9 cellular contexts compared by ENCODE assay signal in the genomic region with DNA sequence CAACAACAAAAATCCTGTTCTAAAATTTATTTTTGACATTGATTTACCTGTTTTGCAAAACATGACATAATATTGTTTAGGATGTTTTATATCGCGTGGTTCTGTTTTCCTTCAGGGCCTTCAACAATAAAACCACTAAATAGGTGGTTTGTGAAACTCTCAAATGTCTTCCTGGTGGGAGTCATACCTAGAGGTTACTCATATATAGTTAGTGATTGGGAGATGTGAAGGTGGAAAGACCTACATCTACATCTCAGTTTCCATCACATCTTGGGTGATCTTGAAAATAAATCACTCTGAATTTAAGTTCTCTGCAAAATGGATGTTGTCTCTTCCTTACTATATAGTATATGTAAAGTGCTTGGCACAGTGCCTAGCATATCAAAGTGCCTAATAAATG. TPM values are rescaled to one million over a fixed set of nuclear protein-coding genes. Genes with fewer than 3 reads are reported as not detected.
DNase-seq lines count a peak whose midpoint lies in the region; ATAC-seq lines count a peak whose summit lies in the region.
"Had no signal": no experiment of that assay in that cellular context is flagged by ENCODE, and none has a peak within 500 bp of the region (broad histone marks: within the 10 kb centered on the region; RNA-seq: fewer than 3 reads in every experiment).

No MANE protein-coding gene starts in this region.

- no peaks in the 10 kb centered on the region for H3K27me3 Mint-ChIP-seq in activated CD4-positive, alpha-beta memory T cell treated with anti-CD3 and anti-CD28 coated beads for 36 hours
- H3K27me3 Mint-ChIP-seq in activated CD4-positive, alpha-beta memory T cell treated with anti-CD3 and anti-CD28 coated beads, Interleukin-2, amount 10 ng/mL, durations not matched to agents 7 days and 5 days, result no peaks in the 10 kb centered on the region
- H3K27me3 Mint-ChIP-seq in activated naive CD4-positive, alpha-beta T cell treated with anti-CD3 and anti-CD28 coated beads, Interleukin-2, amount 10 ng/mL, durations not matched to agents 7 days and 5 days, result no peaks in the 10 kb centered on the region
- no peaks in the 10 kb centered on the region for H3K27me3 Mint-ChIP-seq in activated T-helper 17 cell treated with anti-CD3 and anti-CD28 coated beads, Interleukin-2, amount 50 U/mL, for 72 hours

- H3K4me1 Mint-ChIP-seq in activated CD4-positive, alpha-beta memory T cell treated with anti-CD3 and anti-CD28 coated beads for 36 hours (ENCODE audit: low read depth), result peaks cover 53% of the 10 kb centered on the region
- peaks cover 8% of the 10 kb centered on the region for H3K4me1 Mint-ChIP-seq in activated CD4-positive, alpha-beta memory T cell treated with anti-CD3 and anti-CD28 coated beads, Interleukin-2, amount 10 ng/mL, durations not matched to agents 7 days and 5 days
- H3K4me1 Mint-ChIP-seq in activated naive CD4-positive, alpha-beta T cell treated with anti-CD3 and anti-CD28 coated beads, Interleukin-2, amount 10 ng/mL, durations not matched to agents 7 days and 5 days, result peaks cover 10% of the 10 kb centered on the region
- H3K4me1 Mint-ChIP-seq in activated T-helper 17 cell treated with anti-CD3 and anti-CD28 coated beads, Interleukin-2, amount 50 U/mL, for 72 hours, result peaks cover 31% of the 10 kb centered on the region

- intact Hi-C loops in activated CD4-positive, alpha-beta memory T cell treated with anti-CD3 and anti-CD28 coated beads for 36 hours (cut with micrococcal nuclease), result loop anchor here (1.0 to 10.0 kb wide), 3 partner anchors 47 to 201 kb away; partner anchors contain the start of gene ALDH5A1

- POLR2A ChIA-PET in activated CD4-positive, alpha-beta memory T cell treated with anti-CD3 and anti-CD28 coated beads for 36 hours (lab: Charles Lee), result no interaction called here
- POLR2A ChIA-PET in activated CD4-positive, alpha-beta memory T cell treated with anti-CD3 and anti-CD28 coated beads, Interleukin-2, amount 10 ng/mL, durations not matched to agents 7 days and 5 days (lab: Charles Lee), result no interaction called here

- H3K36me3 Mint-ChIP-seq in activated CD4-positive, alpha-beta memory T cell treated with anti-CD3 and anti-CD28 coated beads for 36 hours, result peaks cover 6% of the 10 kb centered on the region
- H3K36me3 Mint-ChIP-seq in activated CD4-positive, alpha-beta memory T cell treated with anti-CD3 and anti-CD28 coated beads, Interleukin-2, amount 10 ng/mL, durations not matched to agents 7 days and 5 days (ENCODE audit: low read depth), result peaks cover 5% of the 10 kb centered on the region
- H3K36me3 Mint-ChIP-seq in activated naive CD4-positive, alpha-beta T cell treated with anti-CD3 and anti-CD28 coated beads, Interleukin-2, amount 50 U/mL, for 72 hours, result peaks cover 0 to 15% of the 10 kb centered on the region in 2 donors
- H3K36me3 Mint-ChIP-seq in activated naive CD4-positive, alpha-beta T cell treated with anti-CD3 and anti-CD28 coated beads, Interleukin-2, amount 10 ng/mL, durations not matched to agents 7 days and 5 days, result peaks cover 12% of the 10 kb centered on the region
- peaks cover 33% of the 10 kb centered on the region for H3K36me3 Mint-ChIP-seq in activated T-helper 17 cell treated with anti-CD3 and anti-CD28 coated beads, Interleukin-2, amount 50 U/mL, for 72 hours (ENCODE audit: low read depth)

- CTCF ChIA-PET in activated CD4-positive, alpha-beta memory T cell treated with anti-CD3 and anti-CD28 coated beads for 36 hours (lab: Charles Lee), result interaction anchor here (4.5 kb wide), 1 partner anchor 114 kb away, joined by 82 read pairs; no protein-coding TSS in a partner anchor
- CTCF ChIA-PET in activated CD4-positive, alpha-beta memory T cell treated with anti-CD3 and anti-CD28 coated beads, Interleukin-2, amount 10 ng/mL, durations not matched to agents 7 days and 5 days (lab: Charles Lee), result interaction anchor here (1.0 to 3.3 kb wide), 4 partner anchors 111 to 115 kb away, joined by 6 to 22 read pairs (median 14); no protein-coding TSS in a partner anchor
- CTCF ChIA-PET in activated naive CD4-positive, alpha-beta T cell treated with anti-CD3 and anti-CD28 coated beads, Interleukin-2, amount 10 ng/mL, durations not matched to agents 7 days and 5 days (lab: Charles Lee), result interaction anchor here (1.5 to 3.1 kb wide), 3 partner anchors 30 to 114 kb away, joined by 4 to 18 read pairs (median 5); partner anchors contain the start of gene TDP2

- no peak for DNase-seq in activated CD4-positive, alpha-beta memory T cell treated with anti-CD3 and anti-CD28 coated beads for 36 hours
- DNase-seq in activated CD4-positive, alpha-beta memory T cell treated with anti-CD3 and anti-CD28 coated beads, Interleukin-2, amount 10 ng/mL, durations not matched to agents 7 days and 5 days, result no peak
- DNase-seq in activated naive CD4-positive, alpha-beta T cell treated with anti-CD3 and anti-CD28 coated beads, Interleukin-2, amount 50 U/mL, for 72 hours (ENCODE audit: low spot score in 2 of 2), result no peak
- DNase-seq in activated naive CD4-positive, alpha-beta T cell treated with anti-CD3 and anti-CD28 coated beads, Interleukin-2, amount 10 ng/mL, durations not matched to agents 7 days and 5 days, result no peak
- no peak for DNase-seq in SHP77 treated with DMSO at 0.1 percent for 48 hours (lab: John Stamatoyannopoulos, UW)

- H3K4me3 Mint-ChIP-seq in activated CD4-positive, alpha-beta memory T cell treated with anti-CD3 and anti-CD28 coated beads for 36 hours, result no peak overlapping the region
- H3K4me3 Mint-ChIP-seq in activated CD4-positive, alpha-beta memory T cell treated with anti-CD3 and anti-CD28 coated beads, Interleukin-2, amount 10 ng/mL, durations not matched to agents 7 days and 5 days, result no peak overlapping the region
- no peak overlapping the region for H3K4me3 Mint-ChIP-seq in activated naive CD4-positive, alpha-beta T cell treated with anti-CD3 and anti-CD28 coated beads, Interleukin-2, amount 10 ng/mL, durations not matched to agents 7 days and 5 days
- peak overlapping the region; percentile 61 for H3K4me3 Mint-ChIP-seq in activated T-helper 17 cell treated with anti-CD3 and anti-CD28 coated beads, Interleukin-2, amount 50 U/mL, for 72 hours
- H3K4me3 Mint-ChIP-seq: CD8-positive, alpha-beta T cell; GM23338 had no signal

- ATAC-seq in activated naive CD4-positive, alpha-beta T cell treated with anti-CD3 and anti-CD28 coated beads, Interleukin-2, amount 50 U/mL, for 72 hours, result peak; percentile 62 to 70
- peak; percentile 55 for ATAC-seq in activated T-helper 17 cell treated with anti-CD3 and anti-CD28 coated beads, Interleukin-2, amount 50 U/mL, for 72 hours (replicated peaks)
- ATAC-seq in GM21529 (IDR thresholded peaks at IDR 0.05; ENCODE audit: unreplicated experiment), result no peak

- peak overlapping the region; percentile 59 for H3K27ac Mint-ChIP-seq in activated CD4-positive, alpha-beta memory T cell treated with anti-CD3 and anti-CD28 coated beads for 36 hours
- H3K27ac Mint-ChIP-seq in activated CD4-positive, alpha-beta memory T cell treated with anti-CD3 and anti-CD28 coated beads, Interleukin-2, amount 10 ng/mL, durations not matched to agents 7 days and 5 days, result no peak overlapping the region
- H3K27ac Mint-ChIP-seq in activated naive CD4-positive, alpha-beta T cell treated with anti-CD3 and anti-CD28 coated beads, Interleukin-2, amount 50 U/mL, for 72 hours, result peak overlapping the region; percentile 49 to 69
- no peak overlapping the region for H3K27ac Mint-ChIP-seq in activated naive CD4-positive, alpha-beta T cell treated with anti-CD3 and anti-CD28 coated beads, Interleukin-2, amount 10 ng/mL, durations not matched to agents 7 days and 5 days
- H3K27ac Mint-ChIP-seq in activated T-helper 17 cell treated with anti-CD3 and anti-CD28 coated beads, Interleukin-2, amount 50 U/mL, for 72 hours, result peak overlapping the region; percentile 72
- H3K27ac Mint-ChIP-seq: CD8-positive, alpha-beta T cell; GM23338 had no signal

- no peaks in the 10 kb centered on the region for H3K9me3 Mint-ChIP-seq in activated CD4-positive, alpha-beta memory T cell treated with anti-CD3 and anti-CD28 coated beads for 36 hours
- no peaks in the 10 kb centered on the region for H3K9me3 Mint-ChIP-seq in activated CD4-positive, alpha-beta memory T cell treated with anti-CD3 and anti-CD28 coated beads, Interleukin-2, amount 10 ng/mL, durations not matched to agents 7 days and 5 days
- no peaks in the 10 kb centered on the region for H3K9me3 Mint-ChIP-seq in activated naive CD4-positive, alpha-beta T cell treated with anti-CD3 and anti-CD28 coated beads, Interleukin-2, amount 50 U/mL, for 72 hours
- no peaks in the 10 kb centered on the region for H3K9me3 Mint-ChIP-seq in activated naive CD4-positive, alpha-beta T cell treated with anti-CD3 and anti-CD28 coated beads, Interleukin-2, amount 10 ng/mL, durations not matched to agents 7 days and 5 days
- H3K9me3 Mint-ChIP-seq in activated T-helper 17 cell treated with anti-CD3 and anti-CD28 coated beads, Interleukin-2, amount 50 U/mL, for 72 hours, result no peaks in the 10 kb centered on the region
- H3K9me3 Mint-ChIP-seq: CD8-positive, alpha-beta T cell; GM23338 had no signal

RNA-seq across cellular contexts. Expression of gene C6orf62, which starts 22.9 kb away (rescaled TPM):
- 100 to 1,000 TPM; 130 to 134 TPM for total RNA-seq in activated CD4-positive, alpha-beta memory T cell treated with anti-CD3 and anti-CD28 coated beads for 36 hours
- total RNA-seq in activated CD4-positive, alpha-beta memory T cell treated with anti-CD3 and anti-CD28 coated beads, Interleukin-2, amount 10 ng/mL, durations not matched to agents 7 days and 5 days, result 100 to 1,000 TPM; 155 to 156 TPM
- total RNA-seq in activated naive CD4-positive, alpha-beta T cell treated with anti-CD3 and anti-CD28 coated beads, Interleukin-2, amount 50 U/mL, for 72 hours, result 100 to 1,000 TPM; 120 to 141 TPM
- total RNA-seq in activated T-helper 17 cell treated with anti-CD3 and anti-CD28 coated beads, Interleukin-2, amount 50 U/mL, for 72 hours, result 100 to 1,000 TPM; 106 to 185 TPM

RNA-seq across cellular contexts. Expression of gene ACOT13, which starts 29.2 kb away (rescaled TPM):
- 10 to 100 TPM; 33.7 to 35.9 TPM for total RNA-seq in activated CD4-positive, alpha-beta memory T cell treated with anti-CD3 and anti-CD28 coated beads for 36 hours
- total RNA-seq in activated CD4-positive, alpha-beta memory T cell treated with anti-CD3 and anti-CD28 coated beads, Interleukin-2, amount 10 ng/mL, durations not matched to agents 7 days and 5 days, result 10 to 100 TPM; 19.9 to 21.1 TPM
- total RNA-seq in activated naive CD4-positive, alpha-beta T cell treated with anti-CD3 and anti-CD28 coated beads, Interleukin-2, amount 50 U/mL, for 72 hours, result 10 to 100 TPM; 25.0 to 30.3 TPM
- total RNA-seq in activated T-helper 17 cell treated with anti-CD3 and anti-CD28 coated beads, Interleukin-2, amount 50 U/mL, for 72 hours, result 10 to 100 TPM; 19.2 to 23.5 TPM

RNA-seq across cellular contexts. Expression of gene TDP2, which starts 29.4 kb away (rescaled TPM):
- total RNA-seq in activated CD4-positive, alpha-beta memory T cell treated with anti-CD3 and anti-CD28 coated beads for 36 hours, result 10 to 100 TPM; 47.5 to 48.6 TPM
- total RNA-seq in activated CD4-positive, alpha-beta memory T cell treated with anti-CD3 and anti-CD28 coated beads, Interleukin-2, amount 10 ng/mL, durations not matched to agents 7 days and 5 days, result 10 to 100 TPM; 43.8 to 45.4 TPM
- 10 to 100 TPM; 46.0 to 60.2 TPM for total RNA-seq in activated naive CD4-positive, alpha-beta T cell treated with anti-CD3 and anti-CD28 coated beads, Interleukin-2, amount 50 U/mL, for 72 hours
- total RNA-seq in activated T-helper 17 cell treated with anti-CD3 and anti-CD28 coated beads, Interleukin-2, amount 50 U/mL, for 72 hours, result 10 to 100 TPM; 51.6 to 55.3 TPM

RNA-seq across cellular contexts. Expression of gene KIAA0319, which starts 50.1 kb away (rescaled TPM):
- total RNA-seq in activated CD4-positive, alpha-beta memory T cell treated with anti-CD3 and anti-CD28 coated beads for 36 hours, result under 1 TPM; 0.14 to 0.19 TPM
- under 1 TPM in 1 of 2 experiments, not detected in 1; 0.10 TPM for total RNA-seq in activated CD4-positive, alpha-beta memory T cell treated with anti-CD3 and anti-CD28 coated beads, Interleukin-2, amount 10 ng/mL, durations not matched to agents 7 days and 5 days
- total RNA-seq in activated naive CD4-positive, alpha-beta T cell treated with anti-CD3 and anti-CD28 coated beads, Interleukin-2, amount 50 U/mL, for 72 hours, result under 1 TPM in 1 of 2 donors, not detected in 1; 0.74 TPM
- total RNA-seq in activated T-helper 17 cell treated with anti-CD3 and anti-CD28 coated beads, Interleukin-2, amount 50 U/mL, for 72 hours, result under 1 TPM; 0.66 to 0.76 TPM
- total RNA-seq: CD8-positive, alpha-beta T cell had no signal

Comparison
In these comparisons a context has a peak if more than half of its experiments do, and no peak if none do; other contexts are left out.
1. H3K27ac Mint-ChIP-seq: peak in activated CD4-positive, alpha-beta memory T cell treated with anti-CD3 and anti-CD28 coated beads for 36 hours (single experiment), activated naive CD4-positive, alpha-beta T cell treated with anti-CD3 and anti-CD28 coated beads, Interleukin-2, amount 50 U/mL, for 72 hours (2 of 2) and activated T-helper 17 cell treated with anti-CD3 and anti-CD28 coated beads, Interleukin-2, amount 50 U/mL, for 72 hours (single experiment); none in activated CD4-positive, alpha-beta memory T cell treated with anti-CD3 and anti-CD28 coated beads, Interleukin-2, amount 10 ng/mL, durations not matched to agents 7 days and 5 days (single experiment) and activated naive CD4-positive, alpha-beta T cell treated with anti-CD3 and anti-CD28 coated beads, Interleukin-2, amount 10 ng/mL, durations not matched to agents 7 days and 5 days (single experiment).